In the genomic region with DNA sequence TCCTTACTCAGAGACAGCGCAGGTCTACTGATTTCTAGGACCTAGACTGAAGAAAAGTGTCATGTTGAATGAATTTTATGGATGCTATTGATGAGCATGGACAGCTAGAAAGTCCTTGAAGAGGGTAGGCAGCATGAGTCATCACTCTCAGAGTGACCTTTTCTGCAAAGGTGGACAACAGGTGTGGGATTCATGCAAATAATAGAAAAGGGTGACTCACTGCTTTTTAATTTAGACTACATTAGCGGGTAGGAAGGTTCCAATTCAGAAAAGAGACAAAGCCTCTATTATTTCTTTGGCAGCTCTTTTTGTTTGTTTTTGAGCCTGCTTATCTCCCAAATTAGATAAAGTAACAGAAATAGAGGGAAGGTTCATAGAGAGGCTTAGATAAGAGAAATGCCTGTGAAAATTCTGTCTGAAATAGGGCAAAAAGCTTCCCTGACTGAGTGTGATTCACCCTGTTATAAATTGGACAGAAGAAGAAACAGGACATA, we compare ENCODE assay signal across 14 cellular contexts.
A peak's percentile ranks its signal among the peaks of the same experiment; 100 is the strongest.
DNase-seq lines count a peak whose midpoint lies in the region; ATAC-seq and TF ChIP-seq lines count a peak whose summit lies in the region.
"Had no signal": no experiment of that assay in that cellular context is flagged by ENCODE, and none has a peak within 500 bp of the region (broad histone marks: within the 10 kb centered on the region; RNA-seq: fewer than 3 reads in every experiment).

No MANE protein-coding gene starts in this region.

- H3K4me3 Mint-ChIP-seq in WTC11: no peak overlapping the region
- H3K4me3 Mint-ChIP-seq in stimulated activated naive CD8-positive, alpha-beta T cell treated with anti-CD3 and anti-CD28 coated beads, Interleukin-15, amount 100 ng/mL, for 72 hours: no peak overlapping the region
- H3K4me3 Mint-ChIP-seq: activated naive CD8-positive, alpha-beta T cell treated with anti-CD3 and anti-CD28 coated beads, Interleukin-2, amount 10 ng/mL, durations not matched to agents 7 days and 5 days; B cell; T-helper 2 cell treated with Interferon-gamma antibody and Interleukin-4, amounts not matched to agents 5 μg/mL and 100 μg/mL, for 36 hours had no signal

- H3K4me3 ChIP-seq in body of pancreas: no peak overlapping the region

- H3K27me3 ChIP-seq in body of pancreas: no peaks in the 10 kb centered on the region
- H3K27me3 ChIP-seq: heart right ventricle had no signal

- peaks cover 7% of the 10 kb centered on the region for H3K4me1 ChIP-seq in body of pancreas

- TF ChIP-seq CTCF in body of pancreas (IDR thresholded peaks at IDR 0.05): no peak
- TF ChIP-seq CTCF in omental fat pad (IDR thresholded peaks at IDR 0.05): no peak
- TF ChIP-seq CTCF in WTC11 (IDR thresholded peaks at IDR 0.05): no peak

- intact Hi-C loops in body of pancreas (cut with DNase I): no loop called here

- peaks cover 4% of the 10 kb centered on the region; the same call in 1 of the 2 replicates for H3K9me3 Mint-ChIP-seq in WTC11
- peaks cover 0 to 4% of the 10 kb centered on the region in 2 donors for H3K9me3 Mint-ChIP-seq in stimulated activated naive CD8-positive, alpha-beta T cell treated with anti-CD3 and anti-CD28 coated beads, Interleukin-15, amount 100 ng/mL, for 72 hours
- H3K9me3 Mint-ChIP-seq: T-helper 2 cell treated with Interferon-gamma antibody and Interleukin-4, amounts not matched to agents 5 μg/mL and 100 μg/mL, for 36 hours had no signal

- no peak overlapping the region for H3K27ac Mint-ChIP-seq in WTC11
- no peak overlapping the region for H3K27ac Mint-ChIP-seq in stimulated activated naive CD8-positive, alpha-beta T cell treated with anti-CD3 and anti-CD28 coated beads, Interleukin-15, amount 100 ng/mL, for 72 hours
- H3K27ac Mint-ChIP-seq: activated naive CD8-positive, alpha-beta T cell treated with anti-CD3 and anti-CD28 coated beads, Interleukin-2, amount 10 ng/mL, durations not matched to agents 7 days and 5 days; B cell; T-helper 2 cell treated with Interferon-gamma antibody and Interleukin-4, amounts not matched to agents 5 μg/mL and 100 μg/mL, for 36 hours had no signal

- H3K4me1 Mint-ChIP-seq in WTC11: peaks cover 18% of the 10 kb centered on the region
- no peaks in the 10 kb centered on the region for H3K4me1 Mint-ChIP-seq in stimulated activated naive CD8-positive, alpha-beta T cell treated with anti-CD3 and anti-CD28 coated beads, Interleukin-15, amount 100 ng/mL, for 72 hours
- H3K4me1 Mint-ChIP-seq: activated naive CD8-positive, alpha-beta T cell treated with anti-CD3 and anti-CD28 coated beads, Interleukin-2, amount 10 ng/mL, durations not matched to agents 7 days and 5 days; B cell had no signal

- no peaks in the 10 kb centered on the region for H3K36me3 ChIP-seq in body of pancreas (replicated peaks in 1 of 2; ENCODE audit: insufficient read depth in 1 of 2, low read depth in 2 of 2)
- H3K36me3 ChIP-seq: heart right ventricle had no signal

- peak; percentile 77 for DNase-seq in DMS53 treated with DMSO at 0.1 percent for 48 hours (lab: John Stamatoyannopoulos, UW; ENCODE audit: unreplicated experiment)
- DNase-seq in NCI-H2196 (lab: John Stamatoyannopoulos, UW; ENCODE audit: unreplicated experiment): peak; percentile 67
- no peak for DNase-seq in body of pancreas
- no peak for DNase-seq in omental fat pad (ENCODE audit: low spot score)
- no peak for DNase-seq in stimulated activated CD8-positive, alpha-beta memory T cell treated with anti-CD3 and anti-CD28 coated beads, Interleukin-4, amount 100 ng/mL, for 48 hours
- no peak for DNase-seq in WTC11 (ENCODE audit: low spot score)
- DNase-seq in stimulated activated naive CD8-positive, alpha-beta T cell treated with anti-CD3 and anti-CD28 coated beads, Interleukin-15, amount 100 ng/mL, for 72 hours: no peak
- DNase-seq: activated naive CD8-positive, alpha-beta T cell treated with anti-CD3 and anti-CD28 coated beads, Interleukin-2, amount 10 ng/mL, durations not matched to agents 7 days and 5 days; heart right ventricle; mammary epithelial cell; trophoblast cell had no signal

- no peaks in the 10 kb centered on the region for H3K27me3 Mint-ChIP-seq in WTC11 (ENCODE audit: low read depth)
- no peaks in the 10 kb centered on the region for H3K27me3 Mint-ChIP-seq in stimulated activated naive CD8-positive, alpha-beta T cell treated with anti-CD3 and anti-CD28 coated beads, Interleukin-15, amount 100 ng/mL, for 72 hours
- H3K27me3 Mint-ChIP-seq: activated naive CD8-positive, alpha-beta T cell treated with anti-CD3 and anti-CD28 coated beads, Interleukin-2, amount 10 ng/mL, durations not matched to agents 7 days and 5 days; B cell had no signal

- no peaks in the 10 kb centered on the region for H3K36me3 Mint-ChIP-seq in WTC11
- H3K36me3 Mint-ChIP-seq: activated naive CD8-positive, alpha-beta T cell treated with anti-CD3 and anti-CD28 coated beads, Interleukin-2, amount 10 ng/mL, durations not matched to agents 7 days and 5 days had no signal

- POLR2A ChIA-PET in WTC11 (lab: Charles Lee): no interaction called here

- no peaks in the 10 kb centered on the region for H3K9me3 ChIP-seq in body of pancreas
- H3K9me3 ChIP-seq: heart right ventricle had no signal

- ATAC-seq in body of pancreas (peak; percentile 52), omental fat pad (ENCODE audit: low FRiP score) (peak; percentile 23), HG03025 (IDR thresholded peaks at IDR 0.05; ENCODE audit: low FRiP score, unreplicated experiment) (no peak), WTC11 (no peak)
- no peak for ATAC-seq in stimulated activated naive CD8-positive, alpha-beta T cell treated with anti-CD3 and anti-CD28 coated beads, Interleukin-15, amount 100 ng/mL, for 72 hours

- CTCF ChIA-PET in WTC11 (lab: Charles Lee): no interaction called here

- H3K27ac ChIP-seq in body of pancreas: no peak overlapping the region

- WGBS in body of pancreas, 2 donors: 41 to 43% methylated on average over 2 of the region's 2 CpGs

- no peak for TF ChIP-seq POLR2A in body of pancreas (IDR thresholded peaks at IDR 0.05)

TF ChIP-seq in WTC11, 78 proteins besides CTCF, POLR2A, EP300 and RAD21:
- no peak for TF ChIP-seq MYBL2 (CRISPR knock-in tag; IDR thresholded peaks at IDR 0.05)
- TF ChIP-seq, protein P1, sequence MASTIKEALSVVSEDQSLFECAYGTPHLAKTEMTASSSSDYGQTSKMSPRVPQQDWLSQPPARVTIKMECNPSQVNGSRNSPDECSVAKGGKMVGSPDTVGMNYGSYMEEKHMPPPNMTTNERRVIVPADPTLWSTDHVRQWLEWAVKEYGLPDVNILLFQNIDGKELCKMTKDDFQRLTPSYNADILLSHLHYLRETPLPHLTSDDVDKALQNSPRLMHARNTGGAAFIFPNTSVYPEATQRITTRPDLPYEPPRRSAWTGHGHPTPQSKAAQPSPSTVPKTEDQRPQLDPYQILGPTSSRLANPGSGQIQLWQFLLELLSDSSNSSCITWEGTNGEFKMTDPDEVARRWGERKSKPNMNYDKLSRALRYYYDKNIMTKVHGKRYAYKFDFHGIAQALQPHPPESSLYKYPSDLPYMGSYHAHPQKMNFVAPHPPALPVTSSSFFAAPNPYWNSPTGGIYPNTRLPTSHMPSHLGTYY (CRISPR knock-in tag; IDR thresholded peaks at IDR 0.05): no peak
- TF ChIP-seq, protein P2, sequence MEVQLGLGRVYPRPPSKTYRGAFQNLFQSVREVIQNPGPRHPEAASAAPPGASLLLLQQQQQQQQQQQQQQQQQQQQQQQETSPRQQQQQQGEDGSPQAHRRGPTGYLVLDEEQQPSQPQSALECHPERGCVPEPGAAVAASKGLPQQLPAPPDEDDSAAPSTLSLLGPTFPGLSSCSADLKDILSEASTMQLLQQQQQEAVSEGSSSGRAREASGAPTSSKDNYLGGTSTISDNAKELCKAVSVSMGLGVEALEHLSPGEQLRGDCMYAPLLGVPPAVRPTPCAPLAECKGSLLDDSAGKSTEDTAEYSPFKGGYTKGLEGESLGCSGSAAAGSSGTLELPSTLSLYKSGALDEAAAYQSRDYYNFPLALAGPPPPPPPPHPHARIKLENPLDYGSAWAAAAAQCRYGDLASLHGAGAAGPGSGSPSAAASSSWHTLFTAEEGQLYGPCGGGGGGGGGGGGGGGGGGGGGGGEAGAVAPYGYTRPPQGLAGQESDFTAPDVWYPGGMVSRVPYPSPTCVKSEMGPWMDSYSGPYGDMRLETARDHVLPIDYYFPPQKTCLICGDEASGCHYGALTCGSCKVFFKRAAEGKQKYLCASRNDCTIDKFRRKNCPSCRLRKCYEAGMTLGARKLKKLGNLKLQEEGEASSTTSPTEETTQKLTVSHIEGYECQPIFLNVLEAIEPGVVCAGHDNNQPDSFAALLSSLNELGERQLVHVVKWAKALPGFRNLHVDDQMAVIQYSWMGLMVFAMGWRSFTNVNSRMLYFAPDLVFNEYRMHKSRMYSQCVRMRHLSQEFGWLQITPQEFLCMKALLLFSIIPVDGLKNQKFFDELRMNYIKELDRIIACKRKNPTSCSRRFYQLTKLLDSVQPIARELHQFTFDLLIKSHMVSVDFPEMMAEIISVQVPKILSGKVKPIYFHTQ (CRISPR knock-in tag; IDR thresholded peaks at IDR 0.05): no peak
- no peak for TF ChIP-seq KAT7 (CRISPR knock-in tag; IDR thresholded peaks at IDR 0.05; ENCODE audit: borderline replicate concordance)
- TF ChIP-seq ZNF396 (CRISPR knock-in tag; IDR thresholded peaks at IDR 0.05; ENCODE audit: borderline replicate concordance): no peak
- no peak for TF ChIP-seq TEAD1 (CRISPR knock-in tag; IDR thresholded peaks at IDR 0.05)
- no peak for TF ChIP-seq ESRRA (CRISPR knock-in tag; IDR thresholded peaks at IDR 0.05; ENCODE audit: borderline replicate concordance)
- no peak for TF ChIP-seq ZNF232 (CRISPR knock-in tag; IDR thresholded peaks at IDR 0.05)

Comparison
In these comparisons a context has a peak if more than half of its experiments do, and no peak if none do; other contexts are left out.
1. DNase-seq: peak in DMS53 treated with DMSO at 0.1 percent for 48 hours (single experiment) and NCI-H2196 (single experiment); none in body of pancreas (0 of 4), omental fat pad (single experiment), stimulated activated CD8-positive, alpha-beta memory T cell treated with anti-CD3 and anti-CD28 coated beads, Interleukin-4, amount 100 ng/mL, for 48 hours (single experiment), WTC11 (single experiment) and stimulated activated naive CD8-positive, alpha-beta T cell treated with anti-CD3 and anti-CD28 coated beads, Interleukin-15, amount 100 ng/mL, for 72 hours (0 of 2).
2. ATAC-seq: peak in body of pancreas (single experiment) and omental fat pad (single experiment); none in HG03025 (single experiment), WTC11 (single experiment) and stimulated activated naive CD8-positive, alpha-beta T cell treated with anti-CD3 and anti-CD28 coated beads, Interleukin-15, amount 100 ng/mL, for 72 hours (single experiment).